ENCODE assay signal across 29 cellular contexts in genomic region chr5:15550502-15551115, GRCh38. TPM values are rescaled to one million over a fixed set of nuclear protein-coding genes. Genes with fewer than 3 reads are reported as not detected.
A peak's percentile ranks its signal among the peaks of the same experiment; 100 is the strongest.
DNase-seq lines count a peak whose midpoint lies in the region; ATAC-seq and TF ChIP-seq lines count a peak whose summit lies in the region.
"Had no signal": no experiment of that assay in that cellular context is flagged by ENCODE, and none has a peak within 500 bp of the region (broad histone marks: within the 10 kb centered on the region; RNA-seq: fewer than 3 reads in every experiment).

No MANE protein-coding gene starts in this region.

- H3K9ac ChIP-seq in H9 (ENCODE audit: extremely low read depth, insufficient read length, low read length) = no peak overlapping the region
- H3K9ac ChIP-seq: BLaER1, KMS-11, neural progenitor cell had no signal

- no peak for ATAC-seq in HG03521 (IDR thresholded peaks at IDR 0.05; ENCODE audit: unreplicated experiment)
- ATAC-seq in GM18909 (IDR thresholded peaks at IDR 0.05; ENCODE audit: poor library complexity, unreplicated experiment) = no peak
- ATAC-seq: HCT116, T-helper 17 cell had no signal

- H3K27ac Mint-ChIP-seq in H9 (peak overlapping the region in 2 of 3 experiments; percentile 62 to 89; a peak in 3 of 7 replicates), nephron (peak overlapping the region; percentile 79 to 82 (median 81))
- H3K27ac Mint-ChIP-seq: neural progenitor cell, progenitor cell of endocrine pancreas, T-helper 17 cell had no signal

- H4K91ac ChIP-seq in H9 (ENCODE audit: insufficient read length, low read depth, low read length) = no peak overlapping the region

- H3K23ac ChIP-seq in H9 (ENCODE audit: insufficient read length, low read depth, low read length) = no peak overlapping the region

- no peak for TF ChIP-seq CTCF in H9 (conservative IDR thresholded peaks at IDR 0.05)
- TF ChIP-seq CTCF in cardiac fibroblast (IDR thresholded peaks at IDR 0.05; ENCODE audit: low read depth, low read length) = no peak
- no peak for TF ChIP-seq CTCF in nephron (IDR thresholded peaks at IDR 0.05; ENCODE audit: unreplicated experiment in 3 of 3)

- no peaks in the 10 kb centered on the region for H3K23me2 ChIP-seq in H9 (ENCODE audit: insufficient read length, low read depth, low read length, poor library complexity, severe bottlenecking)

- H3K4me3 Mint-ChIP-seq in H9 (no peak overlapping the region), nephron (no peak overlapping the region)
- H3K4me3 Mint-ChIP-seq: neural progenitor cell, T-helper 17 cell had no signal

- H2BK5ac ChIP-seq in H9 (ENCODE audit: insufficient read length, low read length) = no peak overlapping the region

- H3K4me1 ChIP-seq in H9 (ENCODE audit: insufficient read depth, low read length) = peaks cover 28% of the 10 kb centered on the region

- H3K27ac ChIP-seq in H9 (ENCODE audit: insufficient read length, low read depth, low read length) = peak overlapping the region; percentile 6
- H3K27ac ChIP-seq: BLaER1, esophagus muscularis mucosa, KMS-11, neural progenitor cell, RWPE1, SK-N-MC, testis had no signal

- no peak overlapping the region for H2BK15ac ChIP-seq in H9 (ENCODE audit: low read depth, low read length)

- H2BK12ac ChIP-seq in H9 (ENCODE audit: insufficient read length, low read depth, low read length) = no peak overlapping the region

- peaks cover 64 to 72% of the 10 kb centered on the region in 2 experiments for H3K4me1 Mint-ChIP-seq in H9
- H3K4me1 Mint-ChIP-seq in nephron = peaks cover 74% of the 10 kb centered on the region
- H3K4me1 Mint-ChIP-seq: T-helper 17 cell had no signal

- no peak overlapping the region for H2AK5ac ChIP-seq in H9 (ENCODE audit: insufficient read length, low read length)

- H2BK120ac ChIP-seq in H9 (ENCODE audit: low read depth, low read length, poor library complexity, severe bottlenecking) = no peak overlapping the region

- H3K14ac ChIP-seq in H9 (ENCODE audit: insufficient read depth, low read length) = no peak overlapping the region

- H3K9me3 Mint-ChIP-seq in H9 (peaks cover 23 to 30% of the 10 kb centered on the region in 2 experiments), nephron (no peaks in the 10 kb centered on the region)

- no peak overlapping the region for H3K4me3 ChIP-seq in cardiac fibroblast (replicated peaks in 1 of 2; ENCODE audit: low read depth in 2 of 2, low read length in 2 of 2)
- H3K4me3 ChIP-seq: BLaER1, esophagus muscularis mucosa, neural progenitor cell, SK-N-MC, testis had no signal

- no peak overlapping the region for H2BK20ac ChIP-seq in H9 (ENCODE audit: low read depth, low read length, poor library complexity, severe bottlenecking)

- H4K8ac ChIP-seq in H9 (replicated peaks; ENCODE audit: insufficient read length, low read depth, low read length) = no peak overlapping the region

- H3K27me3 ChIP-seq in H9 (ENCODE audit: insufficient read depth, low read length) = no peaks in the 10 kb centered on the region
- H3K27me3 ChIP-seq: BLaER1, esophagus muscularis mucosa, neural progenitor cell, testis had no signal

- WGBS in H9 (ENCODE audit: extremely low coverage, insufficient read length, low lambda C conversion rate) = no CpG with 5 or more reads among the region's 4 CpGs

- no peaks in the 10 kb centered on the region; the same call in 1 of the 2 replicates for H3K79me2 ChIP-seq in H9 (ENCODE audit: insufficient read depth, low read length)

- H3K36me3 Mint-ChIP-seq in H9 (ENCODE audit: insufficient read depth in 1 of 3, low read depth in 3 of 3) (peaks cover 28 to 37% (median 35%) of the 10 kb centered on the region in 3 experiments), nephron (ENCODE audit: low read depth) (peaks cover 22% of the 10 kb centered on the region)

- no peak overlapping the region for H3T11ph ChIP-seq in H9 (ENCODE audit: low read length)

- H3K56ac ChIP-seq in H9 (ENCODE audit: insufficient read length, low read depth, low read length) = no peak overlapping the region

- no peaks in the 10 kb centered on the region for H3K9me3 ChIP-seq in H9 (ENCODE audit: control insufficient read depth, low read depth, low read length)
- H3K9me3 ChIP-seq: BLaER1, esophagus muscularis mucosa, testis had no signal

- no peak overlapping the region for H4K5ac ChIP-seq in H9 (ENCODE audit: insufficient read length, low read depth, low read length)

- H3K79me1 ChIP-seq in H9 (ENCODE audit: insufficient read depth, low read depth, low read length, poor library complexity, severe bottlenecking) = no peaks in the 10 kb centered on the region

- DNase-seq in H9 = no peak
- peak; percentile 39 to 79 for DNase-seq in cardiac fibroblast (ENCODE audit: low read depth in 2 of 2)
- peak; percentile 95 for DNase-seq in fibroblast of peridontal ligament (ENCODE audit: extremely low read depth)
- DNase-seq in NCI-H1436 treated with DMSO at 0.1 percent for 48 hours (lab: John Stamatoyannopoulos, UW) = no peak
- no peak for DNase-seq in EL
- DNase-seq: ACHN; activated effector memory CD4-positive, alpha-beta T cell treated with anti-CD3 and anti-CD28 coated beads, Interleukin-2, amount 50 U/mL, for 16 hours; activated T-cell treated with anti-CD3 and anti-CD28 coated beads, Interleukin-2, amount 50 U/mL, for 1 hour; DMS53; effector memory CD4-positive, alpha-beta T cell; head of caudate nucleus; mesenchymal stem cell; NCI-H146; NCI-H2107; NCI-H446; stimulated activated naive CD4-positive, alpha-beta T cell; T-helper 17 cell; testis had no signal

- H3K4me2 ChIP-seq in H9 (ENCODE audit: insufficient read depth, insufficient read length, low read length) = no peak overlapping the region
- H3K4me2 ChIP-seq: BLaER1, KMS-11, neural progenitor cell had no signal

- H2AFZ ChIP-seq in H9 (ENCODE audit: low read length) = no peak overlapping the region
- H2AFZ ChIP-seq: neural progenitor cell had no signal

- no peak overlapping the region for H3K4ac ChIP-seq in H9 (ENCODE audit: low read depth, low read length)

- no peak overlapping the region for H3K18ac ChIP-seq in H9 (ENCODE audit: insufficient read length, low read depth, low read length)

- H4K20me1 ChIP-seq in H9 (ENCODE audit: control insufficient read depth, insufficient read depth, insufficient read length) = no peaks in the 10 kb centered on the region
- H4K20me1 ChIP-seq: BLaER1 had no signal

- H3K27me3 Mint-ChIP-seq in H9 (ENCODE audit: low read depth) (no peaks in the 10 kb centered on the region), nephron (ENCODE audit: low read depth) (no peaks in the 10 kb centered on the region)
- H3K27me3 Mint-ChIP-seq: progenitor cell of endocrine pancreas, T-helper 17 cell had no signal

RNA-seq across cellular contexts. Expression of gene FBXL7, which starts 50.6 kb away (rescaled TPM):
- 13.7 and 14.6 TPM in 2 replicates for total RNA-seq in H9 (2021)
- total RNA-seq: T-helper 17 cell had no signal

Comparison
In these comparisons a context has a peak if more than half of its experiments do, and no peak if none do; other contexts are left out.
1. DNase-seq: peak in cardiac fibroblast (2 of 2) and fibroblast of peridontal ligament (single experiment); none in H9 (single experiment), NCI-H1436 treated with DMSO at 0.1 percent for 48 hours (single experiment) and EL (single experiment).